2 cellular contexts compared by ENCODE assay signal in the genomic region with DNA sequence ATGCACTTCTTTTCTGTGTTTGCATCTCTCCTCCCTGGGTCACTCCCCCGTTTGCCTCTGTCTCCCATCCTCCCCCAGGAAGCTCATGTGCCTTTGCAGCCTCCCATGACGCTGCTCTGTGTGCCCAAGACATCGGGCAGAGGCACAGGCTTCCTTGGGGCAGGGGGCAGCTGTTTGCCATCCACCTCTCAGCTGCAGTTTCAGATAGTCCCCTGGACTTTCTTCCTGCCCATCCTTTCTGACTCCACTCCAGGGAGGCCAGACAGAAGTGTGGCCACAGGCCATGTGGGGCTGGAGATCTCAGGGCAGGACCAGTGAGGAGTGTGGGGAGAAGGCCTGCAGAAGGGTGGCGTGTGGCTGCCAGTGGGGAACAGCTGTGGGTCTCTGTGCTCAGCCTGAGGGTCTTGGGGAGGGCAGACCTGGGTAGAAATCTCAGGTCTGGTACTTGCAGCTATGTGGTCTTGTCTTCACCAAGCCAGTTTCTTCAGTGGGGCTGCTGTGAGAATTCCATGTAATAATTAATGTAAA.
TF ChIP-seq lines count a peak whose summit lies in the region.

No MANE protein-coding gene starts in this region.

TF ChIP-seq in HepG2, 621 proteins besides CTCF, POLR2A, EP300 and RAD21 (continues in another document):
- TF ChIP-seq GABPB1 (CRISPR knock-in tag; IDR thresholded peaks at IDR 0.05) (0 out of 2 replicates have a peak, but pooled peaks have one; percentile 7), XRCC5 (optimal IDR thresholded peaks at IDR 0.05; ENCODE audit: low read length) (no peak), ZNF282 (IDR thresholded peaks at IDR 0.05; ENCODE audit: partially characterized antibody) (no peak), FOXA1 (IDR thresholded peaks at IDR 0.05) (no peak), FOXA1 (CRISPR knock-in tag; IDR thresholded peaks at IDR 0.05) (no peak), MAF1 (CRISPR knock-in tag; IDR thresholded peaks at IDR 0.05; ENCODE audit: borderline replicate concordance) (no peak), CEBPB (IDR thresholded peaks at IDR 0.05; ENCODE audit: borderline replicate concordance, low read depth, low read length) (no peak), REL (CRISPR knock-in tag; conservative IDR thresholded peaks at IDR 0.05) (no peak), ZNF430 (CRISPR knock-in tag; IDR thresholded peaks at IDR 0.05) (0 out of 2 replicates have a peak, but pooled peaks have one; percentile 32), RXRA (CRISPR knock-in tag; IDR thresholded peaks at IDR 0.05) (0 out of 2 replicates have a peak, but pooled peaks have one; percentile 33), SP140L (CRISPR knock-in tag; IDR thresholded peaks at IDR 0.05; ENCODE audit: borderline replicate concordance) (no peak), ISL2 (CRISPR knock-in tag; IDR thresholded peaks at IDR 0.05) (no peak), ZNF136 (CRISPR knock-in tag; IDR thresholded peaks at IDR 0.05; ENCODE audit: low read depth) (no peak), ZNF7 (CRISPR knock-in tag; IDR thresholded peaks at IDR 0.05) (no peak), RFXAP (CRISPR knock-in tag; IDR thresholded peaks at IDR 0.05; ENCODE audit: borderline replicate concordance) (no peak), CHD2 (IDR thresholded peaks at IDR 0.05; ENCODE audit: low read depth, low read length) (no peak), ELF1 (CRISPR knock-in tag; IDR thresholded peaks at IDR 0.05) (no peak), HHEX (CRISPR knock-in tag; IDR thresholded peaks at IDR 0.05) (no peak), MTA1 (CRISPR knock-in tag; IDR thresholded peaks at IDR 0.05; ENCODE audit: borderline replicate concordance) (peak; percentile 49; the same call in 1 of the 2 replicates), ZNF33A (CRISPR knock-in tag; IDR thresholded peaks at IDR 0.05; ENCODE audit: borderline replicate concordance) (no peak), ZNF713 (CRISPR knock-in tag; IDR thresholded peaks at IDR 0.05) (no peak), MBD4 (IDR thresholded peaks at IDR 0.05; ENCODE audit: borderline replicate concordance, low read length) (no peak), KDM6A (CRISPR knock-in tag; IDR thresholded peaks at IDR 0.05; ENCODE audit: low read depth) (no peak), ZNF703 (CRISPR knock-in tag; IDR thresholded peaks at IDR 0.05; ENCODE audit: borderline replicate concordance) (no peak), ZFY (CRISPR knock-in tag; IDR thresholded peaks at IDR 0.05) (no peak), ZNF367 (CRISPR knock-in tag; IDR thresholded peaks at IDR 0.05; ENCODE audit: borderline replicate concordance) (no peak), MAFK (conservative IDR thresholded peaks at IDR 0.05 in 1 of 2, IDR thresholded peaks at IDR 0.05 in 1 of 2; ENCODE audit: low read length in 2 of 2) (no peak), ZNF577 (CRISPR knock-in tag; IDR thresholded peaks at IDR 0.05; ENCODE audit: borderline replicate concordance, low read depth) (no peak), KDM5B (CRISPR knock-in tag; IDR thresholded peaks at IDR 0.05; ENCODE audit: borderline replicate concordance) (0 out of 2 replicates have a peak, but pooled peaks have one; percentile 9), KLF16 (CRISPR knock-in tag; IDR thresholded peaks at IDR 0.05) (no peak), ZNF652 (CRISPR knock-in tag; IDR thresholded peaks at IDR 0.05; ENCODE audit: borderline replicate concordance, low read depth) (no peak), ZSCAN22 (CRISPR knock-in tag; IDR thresholded peaks at IDR 0.05) (no peak), ZNF383 (CRISPR knock-in tag; IDR thresholded peaks at IDR 0.05; ENCODE audit: borderline replicate concordance) (no peak), CBX2 (IDR thresholded peaks at IDR 0.05; ENCODE audit: low read depth, low read length) (no peak), CBX2 (CRISPR knock-in tag; IDR thresholded peaks at IDR 0.05; ENCODE audit: low read depth) (no peak), ZNF337 (CRISPR knock-in tag; IDR thresholded peaks at IDR 0.05; ENCODE audit: borderline replicate concordance, low read depth) (no peak)
- TF ChIP-seq, protein P1, sequence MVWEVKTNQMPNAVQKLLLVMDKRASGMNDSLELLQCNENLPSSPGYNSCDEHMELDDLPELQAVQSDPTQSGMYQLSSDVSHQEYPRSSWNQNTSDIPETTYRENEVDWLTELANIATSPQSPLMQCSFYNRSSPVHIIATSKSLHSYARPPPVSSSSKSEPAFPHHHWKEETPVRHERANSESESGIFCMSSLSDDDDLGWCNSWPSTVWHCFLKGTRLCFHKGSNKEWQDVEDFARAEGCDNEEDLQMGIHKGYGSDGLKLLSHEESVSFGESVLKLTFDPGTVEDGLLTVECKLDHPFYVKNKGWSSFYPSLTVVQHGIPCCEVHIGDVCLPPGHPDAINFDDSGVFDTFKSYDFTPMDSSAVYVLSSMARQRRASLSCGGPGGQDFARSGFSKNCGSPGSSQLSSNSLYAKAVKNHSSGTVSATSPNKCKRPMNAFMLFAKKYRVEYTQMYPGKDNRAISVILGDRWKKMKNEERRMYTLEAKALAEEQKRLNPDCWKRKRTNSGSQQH (CRISPR knock-in tag; IDR thresholded peaks at IDR 0.05; ENCODE audit: low read depth) = no peak
- TF ChIP-seq, protein P2, sequence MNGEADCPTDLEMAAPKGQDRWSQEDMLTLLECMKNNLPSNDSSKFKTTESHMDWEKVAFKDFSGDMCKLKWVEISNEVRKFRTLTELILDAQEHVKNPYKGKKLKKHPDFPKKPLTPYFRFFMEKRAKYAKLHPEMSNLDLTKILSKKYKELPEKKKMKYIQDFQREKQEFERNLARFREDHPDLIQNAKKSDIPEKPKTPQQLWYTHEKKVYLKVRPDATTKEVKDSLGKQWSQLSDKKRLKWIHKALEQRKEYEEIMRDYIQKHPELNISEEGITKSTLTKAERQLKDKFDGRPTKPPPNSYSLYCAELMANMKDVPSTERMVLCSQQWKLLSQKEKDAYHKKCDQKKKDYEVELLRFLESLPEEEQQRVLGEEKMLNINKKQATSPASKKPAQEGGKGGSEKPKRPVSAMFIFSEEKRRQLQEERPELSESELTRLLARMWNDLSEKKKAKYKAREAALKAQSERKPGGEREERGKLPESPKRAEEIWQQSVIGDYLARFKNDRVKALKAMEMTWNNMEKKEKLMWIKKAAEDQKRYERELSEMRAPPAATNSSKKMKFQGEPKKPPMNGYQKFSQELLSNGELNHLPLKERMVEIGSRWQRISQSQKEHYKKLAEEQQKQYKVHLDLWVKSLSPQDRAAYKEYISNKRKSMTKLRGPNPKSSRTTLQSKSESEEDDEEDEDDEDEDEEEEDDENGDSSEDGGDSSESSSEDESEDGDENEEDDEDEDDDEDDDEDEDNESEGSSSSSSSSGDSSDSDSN (CRISPR knock-in tag; IDR thresholded peaks at IDR 0.05) = no peak
- TF ChIP-seq, protein P3, sequence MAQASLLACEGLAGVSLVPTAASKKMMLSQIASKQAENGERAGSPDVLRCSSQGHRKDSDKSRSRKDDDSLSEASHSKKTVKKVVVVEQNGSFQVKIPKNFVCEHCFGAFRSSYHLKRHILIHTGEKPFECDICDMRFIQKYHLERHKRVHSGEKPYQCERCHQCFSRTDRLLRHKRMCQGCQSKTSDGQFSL (CRISPR knock-in tag; IDR thresholded peaks at IDR 0.05) = no peak
- TF ChIP-seq, protein P4, sequence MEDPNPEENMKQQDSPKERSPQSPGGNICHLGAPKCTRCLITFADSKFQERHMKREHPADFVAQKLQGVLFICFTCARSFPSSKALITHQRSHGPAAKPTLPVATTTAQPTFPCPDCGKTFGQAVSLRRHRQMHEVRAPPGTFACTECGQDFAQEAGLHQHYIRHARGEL (CRISPR knock-in tag; IDR thresholded peaks at IDR 0.05) = no peak

TF ChIP-seq in H1, 55 proteins besides CTCF, POLR2A, EP300 and RAD21:
- TF ChIP-seq, protein P5, sequence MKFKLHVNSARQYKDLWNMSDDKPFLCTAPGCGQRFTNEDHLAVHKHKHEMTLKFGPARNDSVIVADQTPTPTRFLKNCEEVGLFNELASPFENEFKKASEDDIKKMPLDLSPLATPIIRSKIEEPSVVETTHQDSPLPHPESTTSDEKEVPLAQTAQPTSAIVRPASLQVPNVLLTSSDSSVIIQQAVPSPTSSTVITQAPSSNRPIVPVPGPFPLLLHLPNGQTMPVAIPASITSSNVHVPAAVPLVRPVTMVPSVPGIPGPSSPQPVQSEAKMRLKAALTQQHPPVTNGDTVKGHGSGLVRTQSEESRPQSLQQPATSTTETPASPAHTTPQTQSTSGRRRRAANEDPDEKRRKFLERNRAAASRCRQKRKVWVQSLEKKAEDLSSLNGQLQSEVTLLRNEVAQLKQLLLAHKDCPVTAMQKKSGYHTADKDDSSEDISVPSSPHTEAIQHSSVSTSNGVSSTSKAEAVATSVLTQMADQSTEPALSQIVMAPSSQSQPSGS (IDR thresholded peaks at IDR 0.05; ENCODE audit: low read length) = no peak
- TF ChIP-seq NRF1 (IDR thresholded peaks at IDR 0.05; ENCODE audit: low read depth, low read length) = no peak
- no peak for TF ChIP-seq BACH1 (IDR thresholded peaks at IDR 0.05; ENCODE audit: low read length)
- no peak for TF ChIP-seq SIRT6 (IDR thresholded peaks at IDR 0.05; ENCODE audit: low read length)
- no peak for TF ChIP-seq SP1 (IDR thresholded peaks at IDR 0.05; ENCODE audit: low read depth, low read length)
